In the genomic region with DNA sequence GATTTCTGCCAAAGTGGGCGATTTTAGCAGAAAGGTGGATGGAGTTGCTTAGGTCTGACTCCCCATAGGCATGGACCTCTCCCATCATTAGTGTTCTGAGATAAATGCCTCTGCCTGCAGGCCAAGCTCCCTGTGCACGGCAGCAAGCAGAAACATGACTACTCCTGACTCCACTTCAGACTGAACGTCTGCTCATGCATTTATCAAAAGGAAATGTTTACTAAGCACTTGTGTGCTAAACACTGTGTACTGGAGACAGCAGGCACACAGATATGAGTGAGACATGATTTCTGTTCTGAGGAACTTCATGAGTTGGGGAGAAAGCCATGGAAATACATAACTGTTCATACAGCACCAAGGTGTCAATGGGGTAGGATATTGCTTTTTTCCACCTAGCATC, we compare ENCODE assay signal across 18 cellular contexts.
DNase-seq lines count a peak whose midpoint lies in the region; ATAC-seq, FAIRE-seq and TF ChIP-seq lines count a peak whose summit lies in the region.
"Had no signal": no experiment of that assay in that cellular context is flagged by ENCODE, and none has a peak within 500 bp of the region (broad histone marks: within the 10 kb centered on the region; RNA-seq: fewer than 3 reads in every experiment).

No MANE protein-coding gene starts in this region.

- H2AFZ ChIP-seq in H1 (ENCODE audit: low read length), result no peak overlapping the region

- no peaks in the 10 kb centered on the region for H3K36me3 ChIP-seq in H1 (ENCODE audit: control insufficient read depth in 2 of 4, insufficient read depth in 4 of 4, low read length in 3 of 4)
- no peaks in the 10 kb centered on the region for H3K36me3 ChIP-seq in lung (ENCODE audit: control insufficient read depth in 2 of 2, insufficient read depth in 2 of 2, low read length in 2 of 2)
- H3K36me3 ChIP-seq: breast epithelium, HAP-1, MG63 had no signal

- H3K4me2 ChIP-seq in H1 (ENCODE audit: insufficient read depth in 1 of 2, low read depth in 2 of 2, low read length in 2 of 2), result no peak overlapping the region
- H3K4me2 ChIP-seq: smooth muscle cell had no signal

- H3K4ac ChIP-seq in H1 (replicated peaks; ENCODE audit: insufficient read length, low read depth, low read length), result no peak overlapping the region

- no peak overlapping the region for H3K14ac ChIP-seq in H1 (ENCODE audit: insufficient read length)

- H3K9me3 ChIP-seq in H1 (ENCODE audit: insufficient read depth in 2 of 2, low read depth in 1 of 2, low read length in 1 of 2) (no peaks in the 10 kb centered on the region), lung (ENCODE audit: control insufficient read depth in 2 of 2, insufficient read depth in 1 of 2, low read length in 1 of 2) (no peaks in the 10 kb centered on the region)
- H3K9me3 ChIP-seq: breast epithelium, HAP-1, MG63 had no signal

- 86% methylated on average over 3 of the region's 3 CpGs; no CpG with 5 or more reads in 1 of the 2 experiments for WGBS in H1 (ENCODE audit: extremely low coverage in 1 of 2, insufficient coverage in 1 of 2, insufficient read length in 1 of 2, insufficient replicate concordance in 2 of 2, low coverage in 1 of 2, low lambda C conversion rate in 2 of 2, missing lambda C conversion rate in 1 of 2), 2 experiments
- WGBS in lung, 2 donors, result 55 to 71% methylated on average over 3 of the region's 3 CpGs

- H4K91ac ChIP-seq in H1 (replicated peaks; ENCODE audit: insufficient read length, low read length), result no peak overlapping the region

- 0 out of 2 replicates have a peak overlapping the region, but pooled peaks have one; percentile 66 for H2BK20ac ChIP-seq in H1 (ENCODE audit: low read length)

- H2BK15ac ChIP-seq in H1 (ENCODE audit: low read length), result no peak overlapping the region

- H3K4me3 ChIP-seq in H1 (ENCODE audit: extremely low read depth in 1 of 4, insufficient read depth in 2 of 4, low read depth in 3 of 4, low read length in 4 of 4), result no peak overlapping the region
- no peak overlapping the region for H3K4me3 ChIP-seq in lung
- H3K4me3 ChIP-seq: breast epithelium, HAP-1, MG63, smooth muscle cell had no signal

- H4K5ac ChIP-seq in H1 (ENCODE audit: insufficient read length, low read depth, low read length), result no peak overlapping the region

- ATAC-seq in lung (ENCODE audit: insufficient read depth, low FRiP score) (peak; percentile 50), GM21447 (IDR thresholded peaks at IDR 0.05; ENCODE audit: unreplicated experiment) (no peak), HG03095 (IDR thresholded peaks at IDR 0.05; ENCODE audit: unreplicated experiment) (no peak)
- ATAC-seq: Panc1 had no signal

- H2BK5ac ChIP-seq in H1 (ENCODE audit: low read depth, low read length), result no peak overlapping the region

- DNase-seq in DMS79 treated with DMSO at 0.1 percent for 48 hours (lab: John Stamatoyannopoulos, UW) (peak; percentile 59), NCI-H2107 (lab: John Stamatoyannopoulos, UW) (peak; percentile 28), H1 (ENCODE audit: low read depth in 1 of 2, low spot score in 2 of 2) (no peak), lung (ENCODE audit: low spot score) (no peak), GM12891 (ENCODE audit: insufficient read length, low spot score) (no peak), GM19239 (ENCODE audit: insufficient read length, low spot score) (no peak)
- DNase-seq: activated CD4-positive, alpha-beta T cell treated with anti-CD3 and anti-CD28 coated beads, Interleukin-2, amount 50 U/mL, for 1 hour; activated T-cell treated with anti-CD3 and anti-CD28 coated beads, Interleukin-2, amount 50 U/mL, for 1 hour; GF-D8; hippocampal formation; MG63; NCI-H526 had no signal

- H3K4me1 ChIP-seq in H1 (replicated peaks in 1 of 4; ENCODE audit: control insufficient read depth in 3 of 4, insufficient read depth in 4 of 4, low read length in 3 of 4), result no peaks in the 10 kb centered on the region
- peaks cover 0 to 4% of the 10 kb centered on the region in 2 donors for H3K4me1 ChIP-seq in lung (ENCODE audit: control insufficient read depth in 2 of 2, insufficient read depth in 2 of 2, low read length in 2 of 2)

- no peak overlapping the region for H2BK120ac ChIP-seq in H1 (replicated peaks; ENCODE audit: low read depth, low read length)

- TF ChIP-seq EP300 in H1 (IDR thresholded peaks at IDR 0.05; ENCODE audit: borderline replicate concordance in 1 of 2, low read depth in 2 of 2, low read length in 2 of 2), result no peak

- no peaks in the 10 kb centered on the region for H3K79me2 ChIP-seq in H1 (ENCODE audit: control insufficient read depth in 1 of 2, insufficient read depth in 2 of 2, low read length in 2 of 2)

- H2AK5ac ChIP-seq in H1 (ENCODE audit: low read depth, low read length), result no peak overlapping the region

- no peak overlapping the region for H3K27ac ChIP-seq in H1 (ENCODE audit: low read depth, low read length)
- no peak overlapping the region for H3K27ac ChIP-seq in lung (ENCODE audit: low read depth in 1 of 2, low read length in 1 of 2)
- H3K27ac ChIP-seq: breast epithelium had no signal

- no peak for TF ChIP-seq RAD21 in H1 (IDR thresholded peaks at IDR 0.05 in 1 of 2, conservative IDR thresholded peaks at IDR 0.05 in 1 of 2; ENCODE audit: low read depth in 2 of 2, low read length in 2 of 2)

- H4K8ac ChIP-seq in H1 (ENCODE audit: extremely low read depth, insufficient read depth, low read length), result no peak overlapping the region

- CTCF ChIA-PET in H1 (lab: Charles Lee; ENCODE audit: partially characterized antibody), result interaction anchor here (1.1 to 3.2 kb wide), 4 partner anchors 13 to 18 kb away, joined by 3 to 21 read pairs (median 4); no protein-coding TSS in a partner anchor

- no peaks in the 10 kb centered on the region for H3K23me2 ChIP-seq in H1 (ENCODE audit: low read depth, low read length)

- no peak overlapping the region for H2BK12ac ChIP-seq in H1 (ENCODE audit: low read depth, low read length)

- FAIRE-seq in H1 (lab: Jason Lieb, UNC) (no peak), GM12891 (lab: Jason Lieb, UNC) (no peak), GM19239 (lab: Jason Lieb, UNC) (no peak)

- TF ChIP-seq POLR2A in H1 (IDR thresholded peaks at IDR 0.05; ENCODE audit: control extremely low read depth in 1 of 2, low read depth in 2 of 2, low read length in 2 of 2) (no peak), GM12891 (IDR thresholded peaks at IDR 0.05; ENCODE audit: low read depth, low read length) (no peak)

- no peak overlapping the region for H3K23ac ChIP-seq in H1 (ENCODE audit: insufficient read length)

- H3K9ac ChIP-seq in H1 (replicated peaks in 1 of 4; ENCODE audit: extremely low read depth in 1 of 4, low read depth in 3 of 4, low read length in 3 of 4), result no peak overlapping the region

- no peak overlapping the region for H3K18ac ChIP-seq in H1 (ENCODE audit: extremely low read depth, low read length)

- POLR2A ChIA-PET in H1 (lab: Charles Lee; ENCODE audit: partially characterized antibody), result no interaction called here

- no peaks in the 10 kb centered on the region for H4K20me1 ChIP-seq in H1 (replicated peaks in 1 of 2; ENCODE audit: control insufficient read depth in 1 of 2, insufficient read depth in 2 of 2, low read length in 2 of 2)

- H3K27me3 ChIP-seq in H1 (replicated peaks in 1 of 4; ENCODE audit: control insufficient read depth in 3 of 4, extremely low read depth in 1 of 4, insufficient read depth in 3 of 4, low read length in 3 of 4) (no peaks in the 10 kb centered on the region), lung (ENCODE audit: control insufficient read depth, insufficient read depth) (no peaks in the 10 kb centered on the region)
- H3K27me3 ChIP-seq: breast epithelium, MG63 had no signal

- no peak for TF ChIP-seq CTCF in H1 (IDR thresholded peaks at IDR 0.05; ENCODE audit: control extremely low read depth in 1 of 3, insufficient read depth in 1 of 3, low read depth in 1 of 3, low read length in 3 of 3)
- no peak for TF ChIP-seq CTCF in lung (IDR thresholded peaks at IDR 0.05; ENCODE audit: control extremely low read depth, extremely low read depth)

- H3K79me1 ChIP-seq in H1 (ENCODE audit: low read depth, low read length), result no peaks in the 10 kb centered on the region

- H3K56ac ChIP-seq in H1 (replicated peaks; ENCODE audit: insufficient read length, low read depth, low read length), result no peak overlapping the region

TF ChIP-seq in H1, 55 proteins besides CTCF, POLR2A, EP300 and RAD21 (continues in another document):
- TF ChIP-seq SAP30 (IDR thresholded peaks at IDR 0.05; ENCODE audit: insufficient read depth, insufficient replicate concordance, low read length) (no peak), SUZ12 (IDR thresholded peaks at IDR 0.05; ENCODE audit: low read length) (no peak), TBP (IDR thresholded peaks at IDR 0.05; ENCODE audit: low read depth, low read length) (no peak), HDAC6 (IDR thresholded peaks at IDR 0.05; ENCODE audit: low read depth, low read length) (no peak), SIN3A (conservative IDR thresholded peaks at IDR 0.05 in 1 of 2, IDR thresholded peaks at IDR 0.05 in 1 of 2; ENCODE audit: low read depth in 1 of 2, low read length in 2 of 2) (no peak), SIRT6 (IDR thresholded peaks at IDR 0.05; ENCODE audit: low read length) (no peak)

TF ChIP-seq in GM12891, 5 proteins besides CTCF, POLR2A, EP300 and RAD21:
- TF ChIP-seq PAX5 (IDR thresholded peaks at IDR 0.05; ENCODE audit: insufficient read depth, low read length, severe bottlenecking), result no peak
- TF ChIP-seq TAF1 (IDR thresholded peaks at IDR 0.05; ENCODE audit: low read depth, low read length), result no peak
- TF ChIP-seq POU2F2 (IDR thresholded peaks at IDR 0.05; ENCODE audit: low read depth, low read length), result no peak
- no peak for TF ChIP-seq POLR2AphosphoS5 (IDR thresholded peaks at IDR 0.05; ENCODE audit: low read depth, low read length)
- no peak for TF ChIP-seq SPI1 (IDR thresholded peaks at IDR 0.05; ENCODE audit: low read depth, low read length)

Comparison
In these comparisons a context has a peak if more than half of its experiments do, and no peak if none do; other contexts are left out.
1. DNase-seq: peak in DMS79 treated with DMSO at 0.1 percent for 48 hours (single experiment) and NCI-H2107 (single experiment); none in H1 (0 of 2), lung (single experiment), GM12891 (single experiment) and GM19239 (single experiment).